In genomic region chr3:31093608-31093990, GRCh38 we compare ENCODE assay signal across 2 cellular contexts.
TF ChIP-seq lines count a peak whose summit lies in the region.

No MANE protein-coding gene starts in this region.

TF ChIP-seq in endothelial cell of umbilical vein, 7 proteins besides CTCF, POLR2A, EP300 and RAD21 (continued from another document):
- TF ChIP-seq EZH2 (IDR thresholded peaks at IDR 0.05; ENCODE audit: borderline replicate concordance, low read depth, low read length, severe bottlenecking) (no peak), GATA2 (IDR thresholded peaks at IDR 0.05; ENCODE audit: insufficient read depth, insufficient read length, low read depth, low read length) (no peak), FOS (IDR thresholded peaks at IDR 0.05; ENCODE audit: borderline replicate concordance, insufficient read depth, low read length) (no peak), POLR2AphosphoS5 (IDR thresholded peaks at IDR 0.05; ENCODE audit: insufficient read depth, low read depth, low read length) (no peak), MYC (IDR thresholded peaks at IDR 0.05; ENCODE audit: low read depth, low read length) (no peak)
TF ChIP-seq in endothelial cell of umbilical vein: peak in this region for 0.

TF ChIP-seq in HepG2, 621 proteins besides CTCF, POLR2A, EP300 and RAD21 (continued from another document):
- TF ChIP-seq ELK4 (CRISPR knock-in tag; IDR thresholded peaks at IDR 0.05; ENCODE audit: borderline replicate concordance) (no peak), HOXA3 (CRISPR knock-in tag; IDR thresholded peaks at IDR 0.05) (no peak), MEIS1 (CRISPR knock-in tag; IDR thresholded peaks at IDR 0.05; ENCODE audit: borderline replicate concordance) (no peak)
TF ChIP-seq in HepG2: peak in this region for 0.
